ENCODE assay signal across 27 cellular contexts in the genomic region with DNA sequence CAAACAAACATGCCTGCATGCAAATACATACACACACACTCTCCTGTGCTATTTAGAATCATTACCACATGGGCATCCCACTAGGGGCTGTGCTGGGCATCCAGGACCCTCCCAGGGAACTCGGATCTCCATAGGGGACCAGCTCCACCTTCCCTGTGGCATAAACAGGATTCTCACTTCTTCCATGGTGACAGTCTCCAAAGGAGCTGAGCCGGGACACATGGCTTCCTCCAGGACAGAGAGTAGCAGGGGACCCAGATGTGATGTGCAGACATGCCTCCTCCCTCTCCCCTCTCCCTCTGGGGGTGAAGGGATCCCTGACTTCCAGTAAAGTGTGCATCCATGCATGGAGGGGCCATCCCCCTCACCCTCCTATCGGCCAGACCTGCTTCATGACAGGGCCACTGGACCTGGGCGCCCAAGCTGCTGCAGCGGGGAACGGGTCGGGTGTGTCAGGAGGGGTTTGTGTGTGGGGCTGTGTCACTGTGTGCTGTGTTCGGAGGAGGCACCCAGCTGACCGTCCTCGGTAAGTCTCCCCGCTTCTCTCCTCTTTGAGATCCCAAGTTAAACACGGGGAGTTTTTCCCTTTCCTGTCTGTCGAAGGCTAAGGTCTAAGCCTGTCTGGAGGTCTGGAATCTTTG. TPM values are rescaled to one million over a fixed set of nuclear protein-coding genes. Genes with fewer than 3 reads are reported as not detected.
DNase-seq lines count a peak whose midpoint lies in the region; ATAC-seq and TF ChIP-seq lines count a peak whose summit lies in the region.
"Had no signal": no experiment of that assay in that cellular context is flagged by ENCODE, and none has a peak within 500 bp of the region (broad histone marks: within the 10 kb centered on the region; RNA-seq: fewer than 3 reads in every experiment).

No MANE protein-coding gene starts in this region.

- H3K36me3 Mint-ChIP-seq in activated B cell treated with CpG ODN at 0.5 μM for 24 hours (ENCODE audit: low read depth), result peaks cover 3% of the 10 kb centered on the region
- H3K36me3 Mint-ChIP-seq: CD14-positive monocyte; CD8-positive, alpha-beta memory T cell had no signal

- in situ Hi-C loops in GM13976 (cut with MboI; ENCODE audit: low sequenced_read_pairs, unreplicated experiment), result no loop called here

- no peak overlapping the region for H3K4ac ChIP-seq in neuronal stem cell (ENCODE audit: low read length)

- ATAC-seq in activated B cell treated with CpG ODN at 0.5 μM for 24 hours (ENCODE audit: low read depth), result no peak
- ATAC-seq: A549, GM23338, PC-3, Right ventricle myocardium inferior, SK-N-SH treated with all-trans-retinoic acid at 6 μM for 48 hours had no signal

- POLR2A ChIA-PET in activated B cell treated with CpG ODN at 0.5 μM for 24 hours (lab: Charles Lee), result interaction anchor here (0.7 to 11.7 kb wide), 4 partner anchors 11 to 27 kb away, joined by 3 to 151 read pairs (median 3); no protein-coding TSS in a partner anchor

- no peak overlapping the region for H4K8ac ChIP-seq in neuronal stem cell (ENCODE audit: low read depth, low read length)

- no peaks in the 10 kb centered on the region for H3K27me3 Mint-ChIP-seq in activated B cell treated with CpG ODN at 0.5 μM for 24 hours

- peak overlapping the region; percentile 51 for H3K4me2 ChIP-seq in BLaER1
- no peak overlapping the region for H3K4me2 ChIP-seq in neuronal stem cell (ENCODE audit: insufficient read depth, low read length, poor library complexity, severe bottlenecking)
- H3K4me2 ChIP-seq: A549, GM23338 had no signal

- no peaks in the 10 kb centered on the region for H3K9me3 Mint-ChIP-seq in activated B cell treated with CpG ODN at 0.5 μM for 24 hours
- H3K9me3 Mint-ChIP-seq: CD8-positive, alpha-beta memory T cell; HFFc6 had no signal

- peak overlapping the region; percentile 50 for H3K27ac Mint-ChIP-seq in activated B cell treated with CpG ODN at 0.5 μM for 24 hours
- H3K27ac Mint-ChIP-seq: GM23338, HFFc6 had no signal

- no peak overlapping the region for H2BK15ac ChIP-seq in neuronal stem cell (ENCODE audit: low read length)

- TF ChIP-seq CTCF in GM13976 (IDR thresholded peaks at IDR 0.05; ENCODE audit: borderline replicate concordance, control extremely low read depth, extremely low read depth, insufficient read depth, missing control alignments), result no peak
- no peak for TF ChIP-seq CTCF in activated B cell treated with CpG ODN at 0.5 μM for 24 hours (IDR thresholded peaks at IDR 0.05)

- no peaks in the 10 kb centered on the region for H3K9me3 ChIP-seq in BLaER1
- peaks cover 0 to 2% of the 10 kb centered on the region in 2 donors for H3K9me3 ChIP-seq in neuronal stem cell (replicated peaks in 1 of 2; ENCODE audit: control insufficient read depth in 2 of 2, insufficient read depth in 1 of 2, low read depth in 1 of 2, low read length in 2 of 2)
- H3K9me3 ChIP-seq: A549, HAP-1, SJCRH30 had no signal

- H4K20me1 ChIP-seq in BLaER1, result no peaks in the 10 kb centered on the region

- H4K91ac ChIP-seq in neuronal stem cell (ENCODE audit: low read depth, low read length, poor library complexity), result no peak overlapping the region

- H3K9ac ChIP-seq in BLaER1 (peak overlapping the region; percentile 38; the same call in 1 of the 2 replicates), neuronal stem cell (ENCODE audit: low read depth, low read length, poor library complexity) (no peak overlapping the region)

- H3K79me1 ChIP-seq in neuronal stem cell (ENCODE audit: low read depth, low read length), result no peaks in the 10 kb centered on the region

- no CpG with 5 or more reads among the region's 13 CpGs for WGBS in neuronal stem cell (ENCODE audit: extremely low coverage in 2 of 2, insufficient read length in 2 of 2, insufficient replicate concordance in 1 of 2), 2 donors

- H3K36me3 ChIP-seq in BLaER1 (no peaks in the 10 kb centered on the region), neuronal stem cell (replicated peaks in 1 of 2; ENCODE audit: control insufficient read depth in 2 of 2, insufficient read depth in 2 of 2, low read length in 2 of 2) (no peaks in the 10 kb centered on the region)
- H3K36me3 ChIP-seq: HAP-1, SJCRH30 had no signal

- no peak overlapping the region for H2BK5ac ChIP-seq in neuronal stem cell (ENCODE audit: low read length)

- H3K27me3 ChIP-seq in BLaER1 (no peaks in the 10 kb centered on the region), neuronal stem cell (ENCODE audit: control insufficient read depth in 3 of 3, insufficient read depth in 3 of 3, low read depth in 1 of 3, low read length in 3 of 3) (peaks cover 0 to 4% (median 0%) of the 10 kb centered on the region in 3 experiments)
- H3K27me3 ChIP-seq: SJCRH30 had no signal

- no peak overlapping the region for H3K18ac ChIP-seq in neuronal stem cell (ENCODE audit: low read length)

- no peak overlapping the region for H2BK120ac ChIP-seq in neuronal stem cell (ENCODE audit: low read depth, low read length)

- peak overlapping the region; percentile 35 for H3K4me3 Mint-ChIP-seq in activated B cell treated with CpG ODN at 0.5 μM for 24 hours
- H3K4me3 Mint-ChIP-seq: CD14-positive monocyte; CD8-positive, alpha-beta memory T cell; GM23338; HFFc6 had no signal

- H3K4me1 ChIP-seq in BLaER1, result peaks cover 95% of the 10 kb centered on the region
- H3K4me1 ChIP-seq in neuronal stem cell (ENCODE audit: control insufficient read depth in 2 of 2, insufficient read depth in 1 of 2, low read depth in 1 of 2, low read length in 2 of 2), result peaks cover 0 to 3% of the 10 kb centered on the region in 2 donors
- H3K4me1 ChIP-seq: A549, HAP-1 had no signal

- H3K23ac ChIP-seq in neuronal stem cell (ENCODE audit: low read depth, low read length, poor library complexity), result peak overlapping the region; percentile 37

- peaks cover 90% of the 10 kb centered on the region for H3K4me1 Mint-ChIP-seq in activated B cell treated with CpG ODN at 0.5 μM for 24 hours
- H3K4me1 Mint-ChIP-seq: CD8-positive, alpha-beta memory T cell had no signal

- peak; percentile 22 for DNase-seq in GM13976 (ENCODE audit: low spot score)
- no peak for DNase-seq in activated B cell treated with CpG ODN at 0.5 μM for 24 hours
- DNase-seq in neuronal stem cell (ENCODE audit: low spot score), result no peak
- no peak for DNase-seq in NOMO-1 treated with dmso at 0.1 percent for 144 hours (lab: John Stamatoyannopoulos, UW; ENCODE audit: unreplicated experiment)
- DNase-seq in RPMI8226, result no peak
- no peak for DNase-seq in NCI-H2029 (lab: John Stamatoyannopoulos, UW)
- DNase-seq: AML-193; CD8-positive, alpha-beta memory T cell; DMS 273 treated with DMSO at 0.1 percent for 48 hours; DMS79 treated with DMSO at 0.1 percent for 48 hours; HFFc6; NCI-H1048; NCI-H1417; NCI-H1694; NCI-H2081; NCI-H226; NCI-H510A; NCI-H69; PC-3; SJCRH30 had no signal

- H2AFZ ChIP-seq in neuronal stem cell (ENCODE audit: low read length), result no peak overlapping the region
- H2AFZ ChIP-seq: GM23338 had no signal

- H3K27ac ChIP-seq in BLaER1, result peak overlapping the region; percentile 58
- no peak overlapping the region for H3K27ac ChIP-seq in neuronal stem cell (replicated peaks; ENCODE audit: low read length)
- H3K27ac ChIP-seq: A549, SJCRH30 had no signal

- intact Hi-C loops in activated B cell treated with CpG ODN at 0.5 μM for 24 hours (cut with micrococcal nuclease), result no loop called here

- H3K4me3 ChIP-seq in BLaER1 (no peak overlapping the region), neuronal stem cell (ENCODE audit: low read length in 2 of 2) (no peak overlapping the region)
- H3K4me3 ChIP-seq: A549, GM23338, HAP-1, SJCRH30 had no signal

- no peak overlapping the region for H2BK12ac ChIP-seq in neuronal stem cell (ENCODE audit: low read length)

- CTCF ChIA-PET in activated B cell treated with CpG ODN at 0.5 μM for 24 hours (lab: Charles Lee), result no interaction called here

- H2AK5ac ChIP-seq in neuronal stem cell (ENCODE audit: low read depth, low read length), result no peak overlapping the region

- H3K14ac ChIP-seq in neuronal stem cell (ENCODE audit: low read length), result no peak overlapping the region

RNA-seq across cellular contexts. Expression of gene IGLL5, which starts 33.4 kb away (rescaled TPM):
- total RNA-seq in activated B cell treated with CpG ODN at 0.5 μM for 24 hours, result 189 and 195 TPM in 2 replicates
- not detected for polyA plus RNA-seq in neuronal stem cell (2013, experiment 1 of 2)
- polyA plus RNA-seq in neuronal stem cell (2013, experiment 2 of 2), result not detected
- total RNA-seq: CD8-positive, alpha-beta memory T cell; GM23338; HFFc6; PC-3; Right ventricle myocardium inferior had no signal
- polyA plus RNA-seq: A549; CD8-positive, alpha-beta memory T cell; GM23338 had no signal
